ENCODE assay signal across 8 cellular contexts in genomic region chr2:69436937-69437750, GRCh38. TPM values are rescaled to one million over a fixed set of nuclear protein-coding genes. Genes with fewer than 3 reads are reported as not detected.
A peak's percentile ranks its signal among the peaks of the same experiment; 100 is the strongest.
DNase-seq lines count a peak whose midpoint lies in the region; ATAC-seq and TF ChIP-seq lines count a peak whose summit lies in the region.

TSS of gene NFU1 (minus strand) at chr2:69437435. CDS start at chr2:69437422, 13 bp downstream.

- DNase-seq in G401 (ENCODE audit: low spot score) (peak; percentile 98), H7 (peak; percentile 97), M059J (ENCODE audit: low read depth) (peak; percentile 90), SHP77 (lab: John Stamatoyannopoulos, UW) (peak; percentile 91 to 94), fibroblast of pulmonary artery (ENCODE audit: low read depth) (peak; percentile 98), nephron progenitor cell (peak; percentile 94)
- DNase-seq in activated effector memory CD4-positive, alpha-beta T cell treated with Interleukin-2 at 50 U/mL for 16 hours: peak; percentile 78
- peak; percentile 93 to 96 for DNase-seq in stimulated activated naive CD8-positive, alpha-beta T cell treated with anti-CD3 and anti-CD28 coated beads, Interleukin-15, amount 100 ng/mL, for 72 hours

- peak within 1 kb of the TSS; percentile 90 for H3K4me3 Mint-ChIP-seq in nephron progenitor cell
- peak within 1 kb of the TSS; percentile 80 to 96 for H3K4me3 Mint-ChIP-seq in stimulated activated naive CD8-positive, alpha-beta T cell treated with anti-CD3 and anti-CD28 coated beads, Interleukin-15, amount 100 ng/mL, for 72 hours

- H3K36me3 Mint-ChIP-seq in nephron progenitor cell (ENCODE audit: low read depth): peaks cover 13% of the 10 kb centered on the region

- peaks cover 32% of the 10 kb centered on the region for H3K4me1 Mint-ChIP-seq in nephron progenitor cell
- H3K4me1 Mint-ChIP-seq in stimulated activated naive CD8-positive, alpha-beta T cell treated with anti-CD3 and anti-CD28 coated beads, Interleukin-15, amount 100 ng/mL, for 72 hours: peaks cover 38% of the 10 kb centered on the region

- no peaks in the 10 kb centered on the region for H3K27me3 ChIP-seq in H7 (ENCODE audit: control insufficient read depth, insufficient read depth, low read length)

- no peaks in the 10 kb centered on the region for H3K36me3 ChIP-seq in H7 (replicated peaks; ENCODE audit: control insufficient read depth, insufficient read depth, low read length)

- peak within 1 kb of the TSS; percentile 98 for H3K27ac Mint-ChIP-seq in nephron progenitor cell
- H3K27ac Mint-ChIP-seq in stimulated activated naive CD8-positive, alpha-beta T cell treated with anti-CD3 and anti-CD28 coated beads, Interleukin-15, amount 100 ng/mL, for 72 hours: peak within 1 kb of the TSS; percentile 97 to 98

- ATAC-seq in stimulated activated naive CD8-positive, alpha-beta T cell treated with anti-CD3 and anti-CD28 coated beads, Interleukin-15, amount 100 ng/mL, for 72 hours: peak; percentile 96

- peak; percentile 63 for TF ChIP-seq CTCF in fibroblast of pulmonary artery (IDR thresholded peaks at IDR 0.05; ENCODE audit: low read length, missing control alignments)
- TF ChIP-seq CTCF in nephron progenitor cell (IDR thresholded peaks at IDR 0.05): peak; percentile 62

- H3K4me3 ChIP-seq in H7 (ENCODE audit: insufficient read depth, low read depth, low read length): peak within 1 kb of the TSS; percentile 93
- peak within 1 kb of the TSS; percentile 83 for H3K4me3 ChIP-seq in fibroblast of pulmonary artery (replicated peaks; ENCODE audit: low read depth, low read length)

- in situ Hi-C loops in G401 (cut with HindIII; ENCODE audit: low sequenced_read_pairs): no loop called here

- peaks cover 4% of the 10 kb centered on the region for H3K9me3 Mint-ChIP-seq in nephron progenitor cell
- peaks cover 12 to 15% of the 10 kb centered on the region in 2 donors for H3K9me3 Mint-ChIP-seq in stimulated activated naive CD8-positive, alpha-beta T cell treated with anti-CD3 and anti-CD28 coated beads, Interleukin-15, amount 100 ng/mL, for 72 hours

- no peaks in the 10 kb centered on the region for H3K27me3 Mint-ChIP-seq in nephron progenitor cell (ENCODE audit: low read depth, poor library complexity)
- no peaks in the 10 kb centered on the region for H3K27me3 Mint-ChIP-seq in stimulated activated naive CD8-positive, alpha-beta T cell treated with anti-CD3 and anti-CD28 coated beads, Interleukin-15, amount 100 ng/mL, for 72 hours

RNA-seq across cellular contexts. Expression of gene NFU1, which starts in this region (rescaled TPM):
- 57.2 and 70.7 TPM in 2 replicates for total RNA-seq in G401 (2014; rRNA removed; shearing (Covaris generic))
- total RNA-seq in H7 (2014; rRNA removed; shearing (Covaris generic)): 36.2 and 39.5 TPM in 2 replicates
- 32.8 and 48.5 TPM in 2 replicates for total RNA-seq in M059J (2014; rRNA removed; shearing (Covaris generic))

Comparison
In these comparisons a context has a peak if more than half of its experiments do, and no peak if none do; other contexts are left out.
1. Peak in every context shown above with its lines: DNase-seq, ATAC-seq and H3K4me3 ChIP-seq.